In the genomic region with DNA sequence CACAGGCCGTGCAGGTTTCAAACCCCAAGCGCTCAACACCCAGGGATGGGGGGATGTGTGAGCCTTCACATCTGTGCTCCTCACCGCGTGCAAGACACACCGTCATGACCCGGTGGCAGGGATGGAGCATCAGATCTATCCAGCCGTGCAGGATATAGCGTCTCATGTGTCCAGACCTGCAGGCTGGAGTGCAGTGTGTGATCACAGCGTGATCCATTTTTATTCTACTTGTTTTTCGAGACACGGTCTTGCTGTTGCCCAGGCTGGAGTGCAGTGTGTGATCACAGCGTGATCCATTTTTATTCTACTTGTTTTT, we compare ENCODE assay signal across 5 cellular contexts. TPM values are rescaled to one million over a fixed set of nuclear protein-coding genes. Genes with fewer than 3 reads are reported as not detected.
DNase-seq lines count a peak whose midpoint lies in the region; ATAC-seq, FAIRE-seq and TF ChIP-seq lines count a peak whose summit lies in the region.
"Not testable (repeated sequence)": the region's sequence is repeated elsewhere in the genome, so short reads cannot be mapped to it uniquely, and the experiment has no call there.

No MANE protein-coding gene starts in this region.

- not testable (repeated sequence) for H2BK12ac ChIP-seq in H1 (ENCODE audit: low read depth, low read length)

- H3K36me3 ChIP-seq in RWPE2 (ENCODE audit: low read depth), result 0 out of 2 replicates have a peak, but pooled peaks cover 12% of the 10 kb centered on the region
- peaks cover 0 to 19% (median 9%) of the 10 kb centered on the region in 4 experiments; a peak in 5 of 8 replicates for H3K36me3 ChIP-seq in H1 (ENCODE audit: control insufficient read depth in 2 of 4, insufficient read depth in 4 of 4, low read length in 3 of 4)
- H3K36me3 ChIP-seq in lower lobe of right lung; psoas muscle (ENCODE audit: insufficient read depth in 1 of 2, low read depth in 1 of 2): not testable (repeated sequence)

- not testable (repeated sequence) for TF ChIP-seq CTCF in RWPE2 (IDR thresholded peaks at IDR 0.05; ENCODE audit: poor library complexity, severe bottlenecking); H1 (IDR thresholded peaks at IDR 0.05; ENCODE audit: control extremely low read depth in 1 of 3, insufficient read depth in 1 of 3, low read depth in 1 of 3, low read length in 3 of 3); lower lobe of right lung (IDR thresholded peaks at IDR 0.05); psoas muscle (IDR thresholded peaks at IDR 0.05)

- CTCF ChIA-PET in H1 (lab: Charles Lee; ENCODE audit: partially characterized antibody), result not testable (repeated sequence)

- TF ChIP-seq RAD21 in H1 (IDR thresholded peaks at IDR 0.05 in 1 of 2, conservative IDR thresholded peaks at IDR 0.05 in 1 of 2; ENCODE audit: low read depth in 2 of 2, low read length in 2 of 2), result not testable (repeated sequence)

- H4K8ac ChIP-seq in H1 (ENCODE audit: extremely low read depth, insufficient read depth, low read length), result peak overlapping the region; percentile 71; the same call in 1 of the 2 replicates

- 89% methylated on average over 9 of the region's 12 CpGs; no CpG with 5 or more reads in 1 of the 2 experiments for WGBS in H1 (ENCODE audit: extremely low coverage in 1 of 2, insufficient coverage in 1 of 2, insufficient read length in 1 of 2, insufficient replicate concordance in 2 of 2, low coverage in 1 of 2, low lambda C conversion rate in 2 of 2, missing lambda C conversion rate in 1 of 2), 2 experiments
- 69 to 96% (median 87%) methylated on average over 11 of the region's 12 CpGs for WGBS in psoas muscle, 3 donors

- H3K79me1 ChIP-seq in H1 (ENCODE audit: low read depth, low read length), result peaks cover 13% of the 10 kb centered on the region

- FAIRE-seq in H1 (lab: Jason Lieb, UNC), result not testable (repeated sequence)

- H4K5ac ChIP-seq in H1 (ENCODE audit: insufficient read length, low read depth, low read length), result not testable (repeated sequence)

- ATAC-seq in RWPE2 (ENCODE audit: low read depth); left ventricle myocardium superior; lower lobe of right lung: not testable (repeated sequence)
- peak in 1 of 4 donors; percentile 9 for ATAC-seq in psoas muscle

- H3K9me3 ChIP-seq in RWPE2 (ENCODE audit: severe bottlenecking); H1 (ENCODE audit: insufficient read depth in 2 of 2, low read depth in 1 of 2, low read length in 1 of 2); lower lobe of right lung; psoas muscle: not testable (repeated sequence)

- H3K27me3 ChIP-seq in RWPE2 (ENCODE audit: insufficient read depth, poor library complexity, severe bottlenecking); H1 (replicated peaks in 1 of 4; ENCODE audit: control insufficient read depth in 3 of 4, extremely low read depth in 1 of 4, insufficient read depth in 3 of 4, low read length in 3 of 4); lower lobe of right lung (ENCODE audit: low read depth); psoas muscle (ENCODE audit: insufficient read depth in 3 of 3, low read length in 2 of 3): not testable (repeated sequence)

- not testable (repeated sequence) for TF ChIP-seq EP300 in H1 (IDR thresholded peaks at IDR 0.05; ENCODE audit: borderline replicate concordance in 1 of 2, low read depth in 2 of 2, low read length in 2 of 2)

- H2BK120ac ChIP-seq in H1 (replicated peaks; ENCODE audit: low read depth, low read length), result not testable (repeated sequence)

- H2BK5ac ChIP-seq in H1 (ENCODE audit: low read depth, low read length), result peak overlapping the region; percentile 52; the same call in 1 of the 2 replicates

- not testable (repeated sequence) for H3K4me3 ChIP-seq in RWPE2 (ENCODE audit: severe bottlenecking); H1 (ENCODE audit: extremely low read depth in 1 of 4, insufficient read depth in 2 of 4, low read depth in 3 of 4, low read length in 4 of 4); lower lobe of right lung; psoas muscle

- DNase-seq in RWPE2 (ENCODE audit: low spot score), result peak; percentile 67
- not testable (repeated sequence) for DNase-seq in H1 (ENCODE audit: low read depth in 1 of 2, low spot score in 2 of 2); psoas muscle
- DNase-seq in left ventricle myocardium superior, result peak; percentile 20
- DNase-seq in lower lobe of right lung, result peak; percentile 38

- not testable (repeated sequence) for H3K4me2 ChIP-seq in H1 (ENCODE audit: insufficient read depth in 1 of 2, low read depth in 2 of 2, low read length in 2 of 2)

- H3K23me2 ChIP-seq in H1 (ENCODE audit: low read depth, low read length), result not testable (repeated sequence)

- POLR2A ChIA-PET in H1 (lab: Charles Lee; ENCODE audit: partially characterized antibody), result not testable (repeated sequence)

- H3K23ac ChIP-seq in H1 (ENCODE audit: insufficient read length), result not testable (repeated sequence)

- H2AK5ac ChIP-seq in H1 (ENCODE audit: low read depth, low read length), result not testable (repeated sequence)

- intact Hi-C loops in left ventricle myocardium superior (cut with micrococcal nuclease); lower lobe of right lung (cut with DNase I); psoas muscle (cut with DNase I): not testable (repeated sequence)

- H4K91ac ChIP-seq in H1 (replicated peaks; ENCODE audit: insufficient read length, low read length), result not testable (repeated sequence)

- not testable (repeated sequence) for H3K18ac ChIP-seq in H1 (ENCODE audit: extremely low read depth, low read length)

- not testable (repeated sequence) for H3K56ac ChIP-seq in H1 (replicated peaks; ENCODE audit: insufficient read length, low read depth, low read length)

- H3K27ac ChIP-seq in RWPE2 (ENCODE audit: poor library complexity, severe bottlenecking); H1 (ENCODE audit: low read depth, low read length); lower lobe of right lung: not testable (repeated sequence)
- peak overlapping the region; percentile 53 for H3K27ac ChIP-seq in psoas muscle

- H2AFZ ChIP-seq in H1 (ENCODE audit: low read length), result not testable (repeated sequence)

- H4K20me1 ChIP-seq in H1 (replicated peaks in 1 of 2; ENCODE audit: control insufficient read depth in 1 of 2, insufficient read depth in 2 of 2, low read length in 2 of 2), result peaks cover 11 to 15% of the 10 kb centered on the region in 2 experiments

- H3K4me1 ChIP-seq in RWPE2 (ENCODE audit: insufficient read depth, poor library complexity, severe bottlenecking); H1 (replicated peaks in 1 of 4; ENCODE audit: control insufficient read depth in 3 of 4, insufficient read depth in 4 of 4, low read length in 3 of 4); lower lobe of right lung; psoas muscle: not testable (repeated sequence)

- TF ChIP-seq POLR2A in H1 (IDR thresholded peaks at IDR 0.05; ENCODE audit: control extremely low read depth in 1 of 2, low read depth in 2 of 2, low read length in 2 of 2), result not testable (repeated sequence)

- H3K9ac ChIP-seq in H1 (replicated peaks in 1 of 4; ENCODE audit: extremely low read depth in 1 of 4, low read depth in 3 of 4, low read length in 3 of 4), result not testable (repeated sequence)

- not testable (repeated sequence) for H3K14ac ChIP-seq in H1 (ENCODE audit: insufficient read length)

- H2BK15ac ChIP-seq in H1 (ENCODE audit: low read length), result not testable (repeated sequence)

- H2BK20ac ChIP-seq in H1 (ENCODE audit: low read length), result not testable (repeated sequence)

- H3K4ac ChIP-seq in H1 (replicated peaks; ENCODE audit: insufficient read length, low read depth, low read length), result not testable (repeated sequence)

- H3K79me2 ChIP-seq in H1 (ENCODE audit: control insufficient read depth in 1 of 2, insufficient read depth in 2 of 2, low read length in 2 of 2), result peaks cover 0 to 60% of the 10 kb centered on the region in 2 experiments; a peak in 2 of 4 replicates

RNA-seq across cellular contexts. Expression of a gene that starts 32.7 kb away (rescaled TPM):
- total RNA-seq in H1 (2021; fragmentation: NEBNext Ultra II Directional; extraction: Animal tissue kit (Norgen Biotek cat#: 25700)), result 55.4 and 57.1 TPM in 2 replicates
- polyA plus RNA-seq in H1 (2011; rRNA removed) (33.9 and 59.0 TPM in 2 replicates), psoas muscle (10 to 100 TPM; 48.1 to 63.4 (median 49.0) TPM)
- 56.3 TPM for polyA plus RNA-seq in H1 (2011; cell fraction: cytosol; rRNA removed)
- polyA plus RNA-seq in H1 (2011; cell fraction: nucleus; rRNA removed), result 61.5 TPM
- polyA plus RNA-seq in H1 (2012, experiment 1 of 2), result 26.6 to 55.2 TPM (median 54.8 TPM) in 4 replicates
- polyA plus RNA-seq in H1 (2012, experiment 2 of 2), result 40.7 TPM
- polyA plus RNA-seq in H1 (2013, experiment 1 of 2), result 35.4 TPM
- 32.3 TPM for polyA plus RNA-seq in H1 (2013, experiment 2 of 2)
- polyA minus RNA-seq in H1 (2011; rRNA and poly(A)+ RNA removed), result 17.9 and 18.5 TPM in 2 replicates
- polyA minus RNA-seq in H1 (2011; cell fraction: cytosol; rRNA and poly(A)+ RNA removed), result 23.8 TPM
- 18.8 TPM for polyA minus RNA-seq in H1 (2011; cell fraction: nucleus; rRNA and poly(A)+ RNA removed)
- total RNA-seq in left ventricle myocardium superior (51.9 TPM), lower lobe of right lung (47.1 TPM), psoas muscle (10 to 100 TPM; 48.5 to 54.5 (median 50.9) TPM)

RNA-seq across cellular contexts. Expression of a gene that starts 35.4 kb away (rescaled TPM):
- 84.3 and 86.7 TPM in 2 replicates for total RNA-seq in H1 (2021; fragmentation: NEBNext Ultra II Directional; extraction: Animal tissue kit (Norgen Biotek cat#: 25700))
- polyA plus RNA-seq in H1 (2011; rRNA removed) (47.6 and 80.1 TPM in 2 replicates), psoas muscle (10 to 100 TPM; 32.3 to 71.8 (median 64.9) TPM)
- polyA plus RNA-seq in H1 (2011; cell fraction: cytosol; rRNA removed), result 74.0 TPM
- 265 TPM for polyA plus RNA-seq in H1 (2011; cell fraction: nucleus; rRNA removed)
- 46.6 to 79.9 TPM (median 73.3 TPM) in 4 replicates for polyA plus RNA-seq in H1 (2012, experiment 1 of 2)
- 48.0 TPM for polyA plus RNA-seq in H1 (2012, experiment 2 of 2)
- 41.6 TPM for polyA plus RNA-seq in H1 (2013, experiment 1 of 2)
- 37.4 TPM for polyA plus RNA-seq in H1 (2013, experiment 2 of 2)
- polyA minus RNA-seq in H1 (2011; rRNA and poly(A)+ RNA removed), result 39.1 and 49.9 TPM in 2 replicates
- polyA minus RNA-seq in H1 (2011; cell fraction: cytosol; rRNA and poly(A)+ RNA removed), result 56.4 TPM
- 122 TPM for polyA minus RNA-seq in H1 (2011; cell fraction: nucleus; rRNA and poly(A)+ RNA removed)
- total RNA-seq in left ventricle myocardium superior (194 TPM), lower lobe of right lung (11.2 TPM), psoas muscle (100 to 1,000 TPM in 2 of 4 donors, 10 to 100 TPM in 2; 77.2 to 156 (median 98.6) TPM)
